ENCODE assay signal across 1 cellular context in the genomic region with DNA sequence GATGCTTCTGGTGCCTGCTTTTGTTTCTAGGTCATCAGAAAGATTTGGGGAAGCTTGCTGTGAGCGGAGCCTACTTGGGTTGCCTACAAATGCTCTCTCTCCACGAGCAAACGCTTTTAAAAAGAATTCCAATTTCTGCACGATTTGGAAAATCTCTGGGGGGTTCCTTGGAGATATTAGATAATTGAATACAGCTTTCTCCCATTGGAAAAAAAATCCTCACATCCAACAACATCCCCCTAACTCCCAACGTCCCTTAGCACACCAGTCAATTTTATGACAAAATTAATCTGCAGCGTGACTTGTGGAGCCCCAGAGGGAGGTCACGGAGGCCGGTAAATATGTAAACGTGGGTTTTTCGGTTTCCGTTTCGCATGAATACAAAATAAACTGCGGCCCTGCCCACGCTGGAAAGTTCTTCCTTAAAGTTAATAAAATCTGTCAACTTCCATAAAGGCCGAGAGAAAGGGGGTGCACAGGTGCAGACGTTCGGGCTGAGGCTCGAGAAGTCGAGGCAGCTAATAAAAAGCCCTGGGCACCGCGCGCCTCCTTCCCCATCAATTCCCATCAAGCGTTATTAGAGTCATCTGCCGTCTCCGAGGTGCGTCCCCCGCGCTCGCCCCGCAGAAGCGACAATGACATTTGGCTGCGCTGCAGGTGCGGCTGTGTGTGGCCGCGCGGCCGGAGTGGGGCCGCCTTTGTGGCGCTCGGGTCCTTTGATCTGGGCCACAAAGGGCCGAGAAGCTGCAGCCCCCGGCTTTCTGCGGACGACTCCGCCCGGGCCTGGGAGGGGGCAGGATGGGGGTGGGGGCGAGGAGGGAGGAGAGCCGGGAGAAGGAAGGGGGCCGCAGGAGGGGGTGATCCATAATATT.
TF ChIP-seq lines count a peak whose summit lies in the region.

No MANE protein-coding gene starts in this region.

TF ChIP-seq in liver, 16 proteins besides CTCF, POLR2A, EP300 and RAD21 (continued from another document):
- TF ChIP-seq, protein P1, sequence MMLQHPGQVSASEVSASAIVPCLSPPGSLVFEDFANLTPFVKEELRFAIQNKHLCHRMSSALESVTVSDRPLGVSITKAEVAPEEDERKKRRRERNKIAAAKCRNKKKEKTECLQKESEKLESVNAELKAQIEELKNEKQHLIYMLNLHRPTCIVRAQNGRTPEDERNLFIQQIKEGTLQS (IDR thresholded peaks at IDR 0.05) = no peak
- TF ChIP-seq FOXA1 (IDR thresholded peaks at IDR 0.05) = no peak
- no peak for TF ChIP-seq NR2F2 (IDR thresholded peaks at IDR 0.05)
